In the genomic region with DNA sequence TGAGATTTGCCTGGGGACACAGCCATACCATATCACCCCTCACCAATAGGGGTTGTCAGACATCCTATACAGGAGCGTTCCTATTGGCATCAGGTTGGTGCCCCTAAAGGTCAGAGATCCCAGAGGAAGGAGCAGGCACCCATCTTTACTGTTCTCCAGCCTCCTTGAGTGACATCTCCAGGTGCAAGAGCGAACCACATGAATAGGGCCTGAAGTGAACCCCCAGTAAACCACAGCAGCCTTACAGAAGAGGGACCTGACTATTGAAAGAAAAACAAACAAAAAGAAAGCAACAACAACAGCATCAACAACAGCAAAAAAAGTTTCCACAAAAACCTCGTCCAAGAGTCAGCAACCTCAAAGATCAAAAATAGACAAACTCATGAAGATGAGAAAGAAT, we compare ENCODE assay signal across 30 cellular contexts.
"Had no signal": no experiment of that assay in that cellular context is flagged by ENCODE, and none has a peak within 500 bp of the region (broad histone marks: within the 10 kb centered on the region; RNA-seq: fewer than 3 reads in every experiment).

No MANE protein-coding gene starts in this region.

- DNase-seq: naive thymus-derived CD4-positive, alpha-beta T cell; natural killer cell; nucleus accumbens; ovary; posterior cingulate gyrus; psoas muscle; right cardiac atrium; right lobe of liver; sigmoid colon; small intestine; stimulated activated CD4-positive, alpha-beta T cell treated with anti-CD3 and anti-CD28 coated beads, Interleukin-15, amount 100 ng/mL, for 24 hours; stimulated activated CD4-positive, alpha-beta T cell treated with anti-CD3 and anti-CD28 coated beads, Interleukin-2, amount 100 ng/mL, for 24 hours; stimulated activated CD4-positive, alpha-beta T cell treated with anti-CD3 and anti-CD28 coated beads, Interleukin-2, amount 100 ng/mL, for 48 hours; stimulated activated CD4-positive, alpha-beta T cell treated with anti-CD3 and anti-CD28 coated beads, Interleukin-4, amount 100 ng/mL, for 24 hours; stimulated activated naive B cell treated with anti-CD40 and anti-IgM and Interleukin-4, amounts not matched to agents 10 μg/mL and 1 μg/mL and 100 μg/mL, for 72 hours; stimulated activated naive CD4-positive, alpha-beta T cell treated with Interleukin-2 at 50 U/mL for 16 hours; stomach; thyroid gland; trophoblast cell; upper lobe of left lung had no signal

- H3K36me3 Mint-ChIP-seq: natural killer cell; stimulated activated effector memory CD8-positive, alpha-beta T cell treated with anti-CD3 and anti-CD28 coated beads, Interleukin-12 subunit alpha, Interleukin-12 subunit beta, amount 100 ng/mL, for 72 hours had no signal

- H3K27me3 Mint-ChIP-seq: progenitor cell of endocrine pancreas had no signal

- H3K9ac ChIP-seq: neural progenitor cell, parathyroid adenoma had no signal

- H3K4me3 Mint-ChIP-seq: naive thymus-derived CD4-positive, alpha-beta T cell; natural killer cell; nephron; neural progenitor cell; stimulated activated effector memory CD8-positive, alpha-beta T cell treated with anti-CD3 and anti-CD28 coated beads, Interleukin-12 subunit alpha, Interleukin-12 subunit beta, amount 100 ng/mL, for 72 hours; stimulated activated naive B cell treated with anti-CD40 and anti-IgM and Interleukin-4, amounts not matched to agents 10 μg/mL and 1 μg/mL and 100 μg/mL, for 72 hours; stimulated activated naive CD8-positive, alpha-beta T cell treated with anti-CD3 and anti-CD28 coated beads, Interleukin-15, Interleukin-2, amounts not matched to agents 100 ng/mL and 50 ng/mL, for 24 hours had no signal

- H3K4me1 ChIP-seq: neural progenitor cell, parathyroid adenoma, psoas muscle, right lobe of liver, sigmoid colon, stomach, thyroid gland, tibial nerve, upper lobe of left lung, vagina had no signal

- H3K4me2 ChIP-seq: neural progenitor cell had no signal

- H3K9me3 ChIP-seq: neutrophil, ovary, psoas muscle, right lobe of liver, sigmoid colon, thoracic aorta, thyroid gland had no signal

- H3K27ac ChIP-seq: neural progenitor cell, neutrophil, ovary, parathyroid adenoma, psoas muscle, right lobe of liver, sigmoid colon, stomach, thoracic aorta, thyroid gland, tibial nerve, upper lobe of left lung, vagina had no signal

- H3K4me1 Mint-ChIP-seq: natural killer cell; nephron; neural progenitor cell; stimulated activated effector memory CD8-positive, alpha-beta T cell treated with anti-CD3 and anti-CD28 coated beads, Interleukin-12 subunit alpha, Interleukin-12 subunit beta, amount 100 ng/mL, for 72 hours; stimulated activated naive B cell treated with anti-CD40 and anti-IgM and Interleukin-4, amounts not matched to agents 10 μg/mL and 1 μg/mL and 100 μg/mL, for 72 hours had no signal

- H3K4me3 ChIP-seq: neural progenitor cell, ovary, psoas muscle, right lobe of liver, sigmoid colon, stomach, thoracic aorta, thyroid gland, tibial nerve, upper lobe of left lung, vagina had no signal

- H3K27ac Mint-ChIP-seq: naive thymus-derived CD4-positive, alpha-beta T cell; natural killer cell; nephron; neural progenitor cell; progenitor cell of endocrine pancreas; stimulated activated effector memory CD8-positive, alpha-beta T cell treated with anti-CD3 and anti-CD28 coated beads, Interleukin-12 subunit alpha, Interleukin-12 subunit beta, amount 100 ng/mL, for 72 hours; stimulated activated naive B cell treated with anti-CD40 and anti-IgM and Interleukin-4, amounts not matched to agents 10 μg/mL and 1 μg/mL and 100 μg/mL, for 72 hours; stimulated activated naive CD8-positive, alpha-beta T cell treated with anti-CD3 and anti-CD28 coated beads, Interleukin-15, Interleukin-2, amounts not matched to agents 100 ng/mL and 50 ng/mL, for 24 hours had no signal

- H3K27me3 ChIP-seq: neural progenitor cell, neutrophil, ovary, right lobe of liver, sigmoid colon, stomach, thyroid gland, tibial nerve, upper lobe of left lung, vagina had no signal

- H2AFZ ChIP-seq: neural progenitor cell, parathyroid adenoma had no signal

- H3K79me2 ChIP-seq: parathyroid adenoma had no signal

- H3K36me3 ChIP-seq: neural progenitor cell, neutrophil, ovary, right lobe of liver, sigmoid colon, stomach, thoracic aorta, thyroid gland, tibial nerve, upper lobe of left lung, vagina had no signal
